Comparison of ENCODE assay signal across 10 cellular contexts in genomic region chr1:199226163-199226562, GRCh38.
DNase-seq lines count a peak whose midpoint lies in the region; TF ChIP-seq lines count a peak whose summit lies in the region.
"Had no signal": no experiment of that assay in that cellular context is flagged by ENCODE, and none has a peak within 500 bp of the region (broad histone marks: within the 10 kb centered on the region; RNA-seq: fewer than 3 reads in every experiment).

No MANE protein-coding gene starts in this region.

- TF ChIP-seq POLR2A in esophagus squamous epithelium (IDR thresholded peaks at IDR 0.05), result no peak

- H3K36me3 ChIP-seq in hepatocyte (replicated peaks; ENCODE audit: insufficient read depth, low read depth), result no peaks in the 10 kb centered on the region
- no peaks in the 10 kb centered on the region for H3K36me3 ChIP-seq in esophagus squamous epithelium

- WGBS in hepatocyte (ENCODE audit: low lambda C conversion rate, missing lambda C conversion rate), result 55% methylated on average over 2 of the region's 2 CpGs
- 8 to 18% methylated on average over 2 of the region's 2 CpGs for WGBS in esophagus squamous epithelium, 2 donors

- no peaks in the 10 kb centered on the region for H3K36me3 Mint-ChIP-seq in activated CD4-positive, alpha-beta T cell treated with anti-CD3 and anti-CD28 coated beads, Interleukin-2, amount 10 ng/mL, durations not matched to agents 7 days and 5 days (ENCODE audit: low read depth)

- TF ChIP-seq CTCF in astrocyte of the spinal cord (IDR thresholded peaks at IDR 0.05; ENCODE audit: low read depth, low read length) (no peak), hepatocyte (IDR thresholded peaks at IDR 0.05; ENCODE audit: poor library complexity) (no peak), esophagus squamous epithelium (IDR thresholded peaks at IDR 0.05) (no peak)

- H3K4me1 ChIP-seq in hepatocyte (ENCODE audit: insufficient read depth), result no peaks in the 10 kb centered on the region
- H3K4me1 ChIP-seq in esophagus squamous epithelium, result no peaks in the 10 kb centered on the region

- H3K79me2 ChIP-seq in hepatocyte, result no peaks in the 10 kb centered on the region

- H3K27ac ChIP-seq in hepatocyte (no peak overlapping the region), esophagus squamous epithelium (no peak overlapping the region)
- H3K27ac ChIP-seq: HL-60 had no signal

- H3K9me3 ChIP-seq in hepatocyte (ENCODE audit: low read depth) (no peaks in the 10 kb centered on the region), esophagus squamous epithelium (no peaks in the 10 kb centered on the region)

- no peaks in the 10 kb centered on the region for H3K27me3 ChIP-seq in hepatocyte
- no peaks in the 10 kb centered on the region for H3K27me3 ChIP-seq in esophagus squamous epithelium

- no peak overlapping the region for H3K27ac Mint-ChIP-seq in activated CD4-positive, alpha-beta T cell treated with anti-CD3 and anti-CD28 coated beads, Interleukin-2, amount 10 ng/mL, durations not matched to agents 7 days and 5 days

- no peak overlapping the region for H2AFZ ChIP-seq in hepatocyte

- in situ Hi-C loops in astrocyte of the spinal cord (cut with HindIII; ENCODE audit: low sequenced_read_pairs), result no loop called here

- peaks cover 13% of the 10 kb centered on the region for H3K4me1 Mint-ChIP-seq in activated CD4-positive, alpha-beta T cell treated with anti-CD3 and anti-CD28 coated beads, Interleukin-2, amount 10 ng/mL, durations not matched to agents 7 days and 5 days

- CTCF ChIA-PET in activated CD4-positive, alpha-beta T cell treated with anti-CD3 and anti-CD28 coated beads, Interleukin-2, amount 10 ng/mL, durations not matched to agents 7 days and 5 days (lab: Charles Lee), result interaction anchor here (1.1 to 2.1 kb wide), 2 partner anchors 17 to 135 kb away, joined by 3 to 7 read pairs; no protein-coding TSS in a partner anchor

- no peaks in the 10 kb centered on the region for H4K20me1 ChIP-seq in hepatocyte (ENCODE audit: insufficient read depth, poor library complexity, severe bottlenecking)

- no peak overlapping the region for H3K4me3 ChIP-seq in astrocyte of the spinal cord (ENCODE audit: low read depth, low read length)
- H3K4me3 ChIP-seq in hepatocyte, result no peak overlapping the region
- H3K4me3 ChIP-seq in esophagus squamous epithelium, result no peak overlapping the region

- no peaks in the 10 kb centered on the region for H3K27me3 Mint-ChIP-seq in activated CD4-positive, alpha-beta T cell treated with anti-CD3 and anti-CD28 coated beads, Interleukin-2, amount 10 ng/mL, durations not matched to agents 7 days and 5 days

- H3K9me3 Mint-ChIP-seq in activated CD4-positive, alpha-beta T cell treated with anti-CD3 and anti-CD28 coated beads, Interleukin-2, amount 10 ng/mL, durations not matched to agents 7 days and 5 days, result peaks cover 4% of the 10 kb centered on the region

- POLR2A ChIA-PET in activated CD4-positive, alpha-beta T cell treated with anti-CD3 and anti-CD28 coated beads, Interleukin-2, amount 10 ng/mL, durations not matched to agents 7 days and 5 days (lab: Charles Lee), result no interaction called here

- H3K4me2 ChIP-seq in hepatocyte, result no peak overlapping the region

- no peaks in the 10 kb centered on the region for H3K9me2 ChIP-seq in hepatocyte (replicated peaks; ENCODE audit: insufficient read depth)

- H3K4me3 Mint-ChIP-seq in activated CD4-positive, alpha-beta T cell treated with anti-CD3 and anti-CD28 coated beads, Interleukin-2, amount 10 ng/mL, durations not matched to agents 7 days and 5 days, result no peak overlapping the region

- DNase-seq in activated CD4-positive, alpha-beta T cell treated with anti-CD3 and anti-CD28 coated beads for 24 hours (ENCODE audit: low read depth in 2 of 2), result peak; percentile 7 to 45
- no peak for DNase-seq in activated CD4-positive, alpha-beta T cell treated with anti-CD3 and anti-CD28 coated beads, Interleukin-2, amount 10 ng/mL, durations not matched to agents 7 days and 5 days
- peak; percentile 56 for DNase-seq in HS-5 (ENCODE audit: low read depth)
- DNase-seq in astrocyte of the spinal cord (ENCODE audit: low read depth, low spot score), result peak; percentile 59
- peak in 2 of 3 experiments; percentile 22 to 40 for DNase-seq in stimulated activated CD4-positive, alpha-beta T cell treated with anti-CD3 and anti-CD28 coated beads, TNF-alpha, amount 100 ng/mL, for 24 hours (ENCODE audit: low read depth in 3 of 3)
- no peak for DNase-seq in hepatocyte (ENCODE audit: low spot score)
- no peak for DNase-seq in OCI-M2 (lab: John Stamatoyannopoulos, UW; ENCODE audit: unreplicated experiment)
- no peak for DNase-seq in esophagus squamous epithelium (lab: John Stamatoyannopoulos, UW)
- DNase-seq: midbrain had no signal

- intact Hi-C loops in esophagus squamous epithelium (cut with DNase I), result no loop called here

Comparison
In these comparisons a context has a peak if more than half of its experiments do, and no peak if none do; other contexts are left out.
1. DNase-seq: peak in activated CD4-positive, alpha-beta T cell treated with anti-CD3 and anti-CD28 coated beads for 24 hours (2 of 2), HS-5 (single experiment), astrocyte of the spinal cord (single experiment) and stimulated activated CD4-positive, alpha-beta T cell treated with anti-CD3 and anti-CD28 coated beads, TNF-alpha, amount 100 ng/mL, for 24 hours (2 of 3); none in activated CD4-positive, alpha-beta T cell treated with anti-CD3 and anti-CD28 coated beads, Interleukin-2, amount 10 ng/mL, durations not matched to agents 7 days and 5 days (single experiment), hepatocyte (single experiment), OCI-M2 (single experiment) and esophagus squamous epithelium (single experiment).